Comparison of ENCODE assay signal across 10 cellular contexts in the genomic region with DNA sequence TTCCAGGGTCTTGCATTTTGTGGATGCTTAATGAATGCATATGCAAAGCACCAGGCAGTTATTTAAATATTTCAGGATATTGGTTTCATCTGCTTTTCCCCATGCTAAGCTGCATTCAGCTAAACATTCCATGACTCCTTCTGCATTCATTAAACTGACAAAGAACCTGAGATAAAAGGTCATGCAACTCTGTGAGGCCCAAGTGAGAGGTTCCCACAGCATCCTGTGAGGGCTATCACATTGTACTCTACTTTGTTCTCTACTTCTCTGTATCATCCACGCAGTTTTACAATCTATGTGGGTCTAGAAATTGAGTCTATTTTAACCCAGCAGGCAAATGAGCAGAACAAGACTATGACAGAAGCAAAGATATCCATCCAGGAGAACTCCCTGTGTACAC.
"Had no signal": no experiment of that assay in that cellular context is flagged by ENCODE, and none has a peak within 500 bp of the region (broad histone marks: within the 10 kb centered on the region; RNA-seq: fewer than 3 reads in every experiment).

No MANE protein-coding gene starts in this region.

- ATAC-seq: activated T-cell treated with anti-CD3 and anti-CD28 coated beads, Interleukin-2, amount 50 U/mL, for 4 hours; natural killer cell treated with Interleukin-12 subunit alpha and Interleukin-12 subunit beta and Interleukin-15 and Interleukin-18, amount 100 ng/mL, for 72 hours had no signal

- DNase-seq: activated T-cell treated with anti-CD3 and anti-CD28 coated beads, Interleukin-2, amount 50 U/mL, for 4 hours; esophagus squamous epithelium; foreskin fibroblast; islet precursor cell; stimulated activated CD4-positive, alpha-beta T cell treated with anti-CD3 and anti-CD28 coated beads, Interleukin-12 subunit alpha, Interleukin-12 subunit beta, amount 100 ng/mL, for 4 hours; stimulated activated naive CD4-positive, alpha-beta T cell treated with Interleukin-2 at 50 U/mL for 16 hours had no signal

- H3K9me3 ChIP-seq: esophagus squamous epithelium had no signal

- H3K27me3 Mint-ChIP-seq: memory B cell; natural killer cell treated with Interleukin-12 subunit alpha and Interleukin-12 subunit beta and Interleukin-15 and Interleukin-18, amount 100 ng/mL, for 72 hours had no signal

- H3K4me3 Mint-ChIP-seq: memory B cell; natural killer cell treated with Interleukin-12 subunit alpha and Interleukin-12 subunit beta and Interleukin-15 and Interleukin-18, amount 100 ng/mL, for 72 hours had no signal

- H3K27me3 ChIP-seq: esophagus squamous epithelium had no signal

- H3K9me3 Mint-ChIP-seq: activated T-cell treated with anti-CD3 and anti-CD28 coated beads, Interleukin-2, amount 50 U/mL, for 4 hours; memory B cell; natural killer cell treated with Interleukin-12 subunit alpha and Interleukin-12 subunit beta and Interleukin-15 and Interleukin-18, amount 100 ng/mL, for 72 hours; T-helper 2 cell treated with Interferon-gamma antibody and Interleukin-4, amounts not matched to agents 5 μg/mL and 100 μg/mL, for 36 hours had no signal

- H3K36me3 ChIP-seq: cardiac muscle cell, esophagus squamous epithelium had no signal

- H3K4me3 ChIP-seq: cardiac muscle cell, esophagus squamous epithelium had no signal

- H3K27ac ChIP-seq: cardiac muscle cell, esophagus squamous epithelium had no signal

- H3K27ac Mint-ChIP-seq: memory B cell had no signal

- H3K36me3 Mint-ChIP-seq: memory B cell; natural killer cell treated with Interleukin-12 subunit alpha and Interleukin-12 subunit beta and Interleukin-15 and Interleukin-18, amount 100 ng/mL, for 72 hours had no signal
